Comparison of ENCODE assay signal across 8 cellular contexts in the genomic region with DNA sequence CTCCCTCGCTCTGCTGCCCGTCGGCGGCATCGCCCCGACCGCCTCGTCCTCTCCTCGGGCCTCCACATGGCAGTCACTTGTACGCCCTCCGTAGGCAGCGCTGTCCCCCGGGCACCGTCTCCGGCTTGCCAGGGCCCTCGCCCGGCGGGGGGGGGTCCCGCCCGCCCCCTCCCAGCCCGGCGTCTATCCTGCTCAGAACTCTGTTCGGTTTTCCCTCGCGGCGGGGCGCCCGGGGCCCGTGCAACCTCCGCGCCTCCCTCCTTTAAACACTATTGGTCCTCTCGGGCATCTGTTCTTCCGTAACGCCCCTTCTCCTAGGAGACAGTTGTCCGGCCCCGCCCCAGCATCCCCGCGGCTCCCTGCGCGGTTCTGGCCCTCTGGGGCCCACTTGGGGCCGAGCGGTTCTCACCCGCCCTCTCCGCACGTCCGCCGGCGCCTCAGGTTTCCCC. TPM values are rescaled to one million over a fixed set of nuclear protein-coding genes. Genes with fewer than 3 reads are reported as not detected.
A peak's percentile ranks its signal among the peaks of the same experiment; 100 is the strongest.
DNase-seq lines count a peak whose midpoint lies in the region; ATAC-seq and TF ChIP-seq lines count a peak whose summit lies in the region.

No MANE protein-coding gene starts in this region.

- H3K27me3 ChIP-seq in duodenal mucosa (ENCODE audit: control insufficient read depth in 1 of 2, insufficient read depth in 2 of 2, low read length in 2 of 2), result peaks cover 0 to 4% of the 10 kb centered on the region in 2 donors
- no peaks in the 10 kb centered on the region for H3K27me3 ChIP-seq in lower lobe of right lung (ENCODE audit: low read depth)

- peaks cover 10 to 21% of the 10 kb centered on the region in 2 donors for H3K36me3 ChIP-seq in duodenal mucosa (ENCODE audit: control insufficient read depth in 1 of 2, insufficient read depth in 2 of 2, low read length in 2 of 2)
- H3K36me3 ChIP-seq in lower lobe of right lung, result peaks cover 27% of the 10 kb centered on the region

- peak; percentile 41 for ATAC-seq in HG03378 (IDR thresholded peaks at IDR 0.05; ENCODE audit: unreplicated experiment)
- ATAC-seq in lower lobe of right lung, result peak; percentile 83 to 85

- intact Hi-C loops in lower lobe of right lung (cut with DNase I), result no loop called here

- H3K9ac ChIP-seq in duodenal mucosa (ENCODE audit: low read depth in 1 of 2, low read length in 2 of 2), result peak overlapping the region; percentile 54 to 74

- TF ChIP-seq CTCF in lower lobe of right lung (IDR thresholded peaks at IDR 0.05), result no peak

- TF ChIP-seq POLR2A in GM19099 (IDR thresholded peaks at IDR 0.05; ENCODE audit: extremely low read depth, insufficient read length, low read depth), result peak; percentile 16

- DNase-seq in AML-193 (lab: John Stamatoyannopoulos, UW) (peak; percentile 71 to 74), NCI-H510A (lab: John Stamatoyannopoulos, UW) (peak; percentile 81), lower lobe of right lung (peak; percentile 78)
- DNase-seq in activated CD4-positive, alpha-beta T cell treated with anti-CD3 and anti-CD28 coated beads, Interleukin-2, amount 50 U/mL, for 4 hours, result peak; percentile 55 to 56
- peak; percentile 18 to 48 (median 19) for DNase-seq in stimulated activated CD4-positive, alpha-beta T cell treated with anti-CD3 and anti-CD28 coated beads, TNF-alpha, amount 100 ng/mL, for 1 hour (ENCODE audit: low read depth in 3 of 3, low spot score in 1 of 3)

- H3K4me3 ChIP-seq in duodenal mucosa (ENCODE audit: low read depth in 1 of 2, low read length in 2 of 2) (peak overlapping the region; percentile 81 to 91), lower lobe of right lung (peak overlapping the region; percentile 90)

- H3K9me3 ChIP-seq in duodenal mucosa (ENCODE audit: control insufficient read depth in 1 of 2, low read length in 2 of 2) (no peaks in the 10 kb centered on the region), lower lobe of right lung (no peaks in the 10 kb centered on the region)

- H3K27ac ChIP-seq in duodenal mucosa (ENCODE audit: low read depth, low read length), result peak overlapping the region; percentile 62
- peak overlapping the region; percentile 84 for H3K27ac ChIP-seq in lower lobe of right lung

- H3K4me1 ChIP-seq in duodenal mucosa (ENCODE audit: control insufficient read depth in 1 of 2, insufficient read depth in 2 of 2, low read length in 2 of 2) (peaks cover 0 to 9% of the 10 kb centered on the region in 2 donors), lower lobe of right lung (peaks cover 8% of the 10 kb centered on the region)

RNA-seq across cellular contexts. Expression of a gene that starts 0.8 kb away (rescaled TPM):
- total RNA-seq in lower lobe of right lung, result 20.3 TPM

RNA-seq across cellular contexts. Expression of a gene that starts 36.0 kb away (rescaled TPM):
- 11.2 TPM for total RNA-seq in lower lobe of right lung

RNA-seq across cellular contexts. Expression of a gene that starts 47.9 kb away (rescaled TPM):
- total RNA-seq in lower lobe of right lung, result 24.5 TPM

Comparison
In these comparisons a context has a peak if more than half of its experiments do, and no peak if none do; other contexts are left out.
1. Peak in every context shown above with its lines: DNase-seq, ATAC-seq, H3K4me3 ChIP-seq and H3K27ac ChIP-seq.
2. DNase-seq: peak in every context shown above with its lines; median percentile 81 in NCI-H510A; 78 in lower lobe of right lung; 72 in AML-193; 56 in activated CD4-positive, alpha-beta T cell treated with anti-CD3 and anti-CD28 coated beads, Interleukin-2, amount 50 U/mL, for 4 hours; 19 in stimulated activated CD4-positive, alpha-beta T cell treated with anti-CD3 and anti-CD28 coated beads, TNF-alpha, amount 100 ng/mL, for 1 hour.